In genomic region chr3:126356373-126357298, GRCh38 we compare ENCODE assay signal across 1 cellular context.
TF ChIP-seq lines count a peak whose summit lies in the region.

No MANE protein-coding gene starts in this region.

TF ChIP-seq in HCT116, 20 proteins besides CTCF, POLR2A, EP300 and RAD21 (continued from another document):
- TF ChIP-seq ZBTB33 (IDR thresholded peaks at IDR 0.05; ENCODE audit: extremely low read depth, insufficient replicate concordance, low read length) (no peak), SP1 (IDR thresholded peaks at IDR 0.05; ENCODE audit: low read depth) (no peak), CBX3 (IDR thresholded peaks at IDR 0.05; ENCODE audit: low read depth) (no peak)
